In genomic region chr5:67644221-67644920, GRCh38 we compare ENCODE assay signal across 36 cellular contexts.
"Had no signal": no experiment of that assay in that cellular context is flagged by ENCODE, and none has a peak within 500 bp of the region (broad histone marks: within the 10 kb centered on the region; RNA-seq: fewer than 3 reads in every experiment).

No MANE protein-coding gene starts in this region.

- FAIRE-seq: RCC 7860 had no signal

- H3K9me3 ChIP-seq: MG63 had no signal

- H3K36me3 ChIP-seq: brain microvascular endothelial cell, MG63 had no signal

- H3K27me3 ChIP-seq: brain microvascular endothelial cell, MG63 had no signal

- H2AFZ ChIP-seq: PC-9 had no signal

- ATAC-seq: activated CD8-positive, alpha-beta memory T cell treated with anti-CD3 and anti-CD28 coated beads, Interleukin-2, amount 10 ng/mL, durations not matched to agents 7 days and 5 days; activated T-cell treated with anti-CD3 and anti-CD28 coated beads, Interleukin-2, amount 50 U/mL, for 72 hours; activated T-helper 17 cell treated with anti-CD3 and anti-CD28 coated beads, Interleukin-2, amount 50 U/mL, for 72 hours; Right ventricle myocardium inferior had no signal

- DNase-seq: activated B cell treated with CpG ODN at 0.5 μM for 24 hours; activated CD4-positive, alpha-beta memory T cell treated with anti-CD3 and anti-CD28 coated beads, Interleukin-2, amount 10 ng/mL, durations not matched to agents 7 days and 5 days; activated CD4-positive, alpha-beta T cell treated with anti-CD3 and anti-CD28 coated beads for 4 hours; activated CD4-positive, alpha-beta T cell treated with anti-CD3 and anti-CD28 coated beads, Interleukin-2, amount 50 U/mL, for 1 hour; activated CD4-positive, CD25-positive, alpha-beta regulatory T cell treated with anti-CD3 and anti-CD28 coated beads, Interleukin-2, amount 50 U/mL, for 72 hours; activated CD8-positive, alpha-beta memory T cell treated with anti-CD3 and anti-CD28 coated beads for 24 hours; activated CD8-positive, alpha-beta memory T cell treated with anti-CD3 and anti-CD28 coated beads, Interleukin-2, amount 10 ng/mL, durations not matched to agents 7 days and 5 days; activated CD8-positive, alpha-beta memory T cell treated with anti-CD3 and anti-CD28 coated beads, Interleukin-2, amount 50 U/mL, for 48 hours; activated effector memory CD4-positive, alpha-beta T cell treated with anti-CD3 and anti-CD28 coated beads, Interleukin-2, amount 50 U/mL, for 16 hours; activated naive CD4-positive, alpha-beta T cell; activated naive CD4-positive, alpha-beta T cell treated with anti-CD3 and anti-CD28 coated beads, Interleukin-2, amount 50 U/mL, for 16 hours; activated naive CD8-positive, alpha-beta T cell treated with anti-CD3 and anti-CD28 coated beads for 36 hours; activated T-cell treated with anti-CD3 and anti-CD28 coated beads, Interleukin-2, amount 50 U/mL, for 1 hour; activated T-cell treated with anti-CD3 and anti-CD28 coated beads, Interleukin-2, amount 50 U/mL, for 72 hours; aorta; brain microvascular endothelial cell; central memory CD4-positive, alpha-beta T cell; Karpas-422; MG63; NCI-H1092; NCI-H1436 treated with DMSO at 0.1 percent for 48 hours; NCI-H1694 treated with DMSO at 0.1 percent for 48 hours; NCI-H2029; NCI-H345; NCI-H510A; PC-9; SIG-M5; SW 1271; T-helper 1 cell; T-helper 2 cell; T-helper 9 cell had no signal

- H3K4me3 ChIP-seq: MG63, PC-9 had no signal

- H3K27ac ChIP-seq: brain microvascular endothelial cell, PC-9, RWPE1, VCaP had no signal

- H3K4me2 ChIP-seq: PC-9 had no signal
